ENCODE assay signal across 10 cellular contexts in the genomic region with DNA sequence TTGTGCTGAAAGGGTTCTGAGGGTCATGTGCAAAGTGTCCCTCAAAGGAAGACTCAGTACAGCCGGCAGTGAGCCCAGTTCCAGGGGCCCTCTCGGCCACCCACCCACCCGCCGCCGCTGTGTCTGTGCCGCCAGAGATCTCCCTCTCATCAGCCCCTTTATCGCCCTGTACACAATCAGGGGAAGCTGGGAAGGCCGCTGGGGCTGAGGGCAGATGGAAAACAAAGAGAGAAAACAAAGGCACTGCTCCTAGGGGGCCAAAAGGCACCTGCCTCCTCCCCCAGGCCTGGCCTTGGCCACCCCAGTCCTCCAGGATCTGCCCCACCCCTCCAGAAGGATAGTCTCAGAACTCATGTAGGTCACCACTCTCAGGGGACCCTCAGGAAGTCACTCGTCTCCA.
DNase-seq lines count a peak whose midpoint lies in the region; ATAC-seq and TF ChIP-seq lines count a peak whose summit lies in the region.
"Had no signal": no experiment of that assay in that cellular context is flagged by ENCODE, and none has a peak within 500 bp of the region (broad histone marks: within the 10 kb centered on the region; RNA-seq: fewer than 3 reads in every experiment).

No MANE protein-coding gene starts in this region.

- H3K27ac Mint-ChIP-seq in HFFc6 (peak overlapping the region; percentile 99), neural crest cell (ENCODE audit: unreplicated experiment) (peak overlapping the region; percentile 75)
- peak overlapping the region in 1 of 2 donors; percentile 86 for H3K27ac Mint-ChIP-seq in activated naive CD4-positive, alpha-beta T cell treated with anti-CD3 and anti-CD28 coated beads, Interleukin-2, amount 50 U/mL, for 72 hours

- H3K4me1 Mint-ChIP-seq in HFFc6 (ENCODE audit: low read depth) (peaks cover 78% of the 10 kb centered on the region), neural crest cell (peaks cover 78% of the 10 kb centered on the region)

- H3K36me3 Mint-ChIP-seq in HFFc6 (ENCODE audit: low read depth) (peaks cover 28% of the 10 kb centered on the region), neural crest cell (ENCODE audit: low read depth) (peaks cover 3% of the 10 kb centered on the region)
- H3K36me3 Mint-ChIP-seq in activated naive CD4-positive, alpha-beta T cell treated with anti-CD3 and anti-CD28 coated beads, Interleukin-2, amount 50 U/mL, for 72 hours: no peaks in the 10 kb centered on the region

- H3K4me3 Mint-ChIP-seq in HFFc6: no peak overlapping the region
- H3K4me3 Mint-ChIP-seq in neural crest cell: no peak overlapping the region

- H3K4me1 ChIP-seq in ACC112 (ENCODE audit: control insufficient read depth, insufficient read depth, low read length, unreplicated experiment): peaks cover 43% of the 10 kb centered on the region
- H3K4me1 ChIP-seq in effector memory CD4-positive, alpha-beta T cell (ENCODE audit: control insufficient read depth, insufficient read depth, low read length, poor library complexity, severe bottlenecking): peaks cover 33% of the 10 kb centered on the region
- H3K4me1 ChIP-seq in PC-3 (ENCODE audit: insufficient read depth, low read length): 0 out of 2 replicates have a peak, but pooled peaks cover 4% of the 10 kb centered on the region

- ATAC-seq in GM21529 (IDR thresholded peaks at IDR 0.05; ENCODE audit: unreplicated experiment) (no peak), PC-3 (no peak)
- ATAC-seq in activated naive CD4-positive, alpha-beta T cell treated with anti-CD3 and anti-CD28 coated beads, Interleukin-2, amount 50 U/mL, for 72 hours: no peak

- BruUV-seq in PC-3 (replicated peaks; lab: Mats Ljungman, UMichigan): no TSS peak

- H3K27ac ChIP-seq in ACC112 (ENCODE audit: low read depth, low read length): peak overlapping the region; percentile 18; the same call in 1 of the 2 replicates
- peak overlapping the region; percentile 45 for H3K27ac ChIP-seq in effector memory CD4-positive, alpha-beta T cell (ENCODE audit: insufficient read depth, low read length, poor library complexity, severe bottlenecking)
- no peak overlapping the region for H3K27ac ChIP-seq in PC-3 (ENCODE audit: low read length)

- DNase-seq in HFFc6 (no peak), neural crest cell (ENCODE audit: low read depth, low spot score) (no peak), PC-3 (no peak)
- DNase-seq in effector memory CD4-positive, alpha-beta T cell: no peak
- DNase-seq in stimulated activated CD4-positive, alpha-beta T cell treated with anti-CD3 and anti-CD28 coated beads, Interleukin-2, amount 100 ng/mL, for 48 hours: no peak
- DNase-seq in activated naive CD4-positive, alpha-beta T cell treated with anti-CD3 and anti-CD28 coated beads, Interleukin-2, amount 50 U/mL, for 72 hours (ENCODE audit: low spot score in 2 of 2): no peak
- DNase-seq: amygdala, NCI-H187 had no signal

- peaks cover 13% of the 10 kb centered on the region; the same call in 1 of the 2 replicates for H3K36me3 ChIP-seq in ACC112 (ENCODE audit: insufficient read depth, low read length)
- H3K36me3 ChIP-seq in effector memory CD4-positive, alpha-beta T cell (ENCODE audit: control insufficient read depth, insufficient read depth, low read length): no peaks in the 10 kb centered on the region
- peaks cover 11% of the 10 kb centered on the region; the same call in 1 of the 2 replicates for H3K36me3 ChIP-seq in PC-3 (ENCODE audit: low read depth, low read length)

- intact Hi-C loops in PC-3 (cut with micrococcal nuclease): no loop called here

- H3K27me3 Mint-ChIP-seq in HFFc6 (ENCODE audit: insufficient read depth): peaks cover 10% of the 10 kb centered on the region; the same call in 1 of the 2 replicates
- no peaks in the 10 kb centered on the region for H3K27me3 Mint-ChIP-seq in neural crest cell (ENCODE audit: low read depth)

- POLR2A ChIA-PET in PC-3 (lab: Charles Lee; ENCODE audit: unreplicated experiment): no interaction called here

- H2AFZ ChIP-seq in ACC112 (ENCODE audit: low read length, unreplicated experiment) (no peak overlapping the region), PC-3 (ENCODE audit: low read length) (no peak overlapping the region)

- no peaks in the 10 kb centered on the region for H4K20me1 ChIP-seq in PC-3 (ENCODE audit: low read length)

- TF ChIP-seq CTCF in HFFc6 (IDR thresholded peaks at IDR 0.05) (no peak), neural crest cell (conservative IDR thresholded peaks at IDR 0.05) (no peak), PC-3 (conservative IDR thresholded peaks at IDR 0.05; ENCODE audit: low read depth, low read length) (no peak)

- H3K4me3 ChIP-seq in ACC112 (ENCODE audit: low read depth, low read length): no peak overlapping the region
- H3K4me3 ChIP-seq in effector memory CD4-positive, alpha-beta T cell (ENCODE audit: insufficient read depth, low read depth, low read length, poor library complexity, severe bottlenecking): no peak overlapping the region
- no peak overlapping the region for H3K4me3 ChIP-seq in PC-3 (ENCODE audit: low read length)

- H3K9ac ChIP-seq in PC-3 (ENCODE audit: low read length): no peak overlapping the region

- CTCF ChIA-PET in PC-3 (lab: Charles Lee): no interaction called here

- H3K79me2 ChIP-seq in ACC112 (ENCODE audit: control insufficient read depth, insufficient read depth, low read length, unreplicated experiment) (peaks cover 20% of the 10 kb centered on the region), PC-3 (ENCODE audit: low read length) (no peaks in the 10 kb centered on the region)

- H3K9me3 Mint-ChIP-seq in HFFc6 (no peaks in the 10 kb centered on the region), neural crest cell (no peaks in the 10 kb centered on the region)
- H3K9me3 Mint-ChIP-seq in activated naive CD4-positive, alpha-beta T cell treated with anti-CD3 and anti-CD28 coated beads, Interleukin-2, amount 50 U/mL, for 72 hours: no peaks in the 10 kb centered on the region

- H3K4me2 ChIP-seq in PC-3 (ENCODE audit: low read length): no peak overlapping the region

- no peaks in the 10 kb centered on the region for H3F3A ChIP-seq in PC-3 (ENCODE audit: low read length, unreplicated experiment)

- no peaks in the 10 kb centered on the region for H3K9me3 ChIP-seq in effector memory CD4-positive, alpha-beta T cell (ENCODE audit: control insufficient read depth, low read length)
- H3K9me3 ChIP-seq in PC-3 (ENCODE audit: low read length): no peaks in the 10 kb centered on the region

- H3K9me2 ChIP-seq in PC-3 (replicated peaks; ENCODE audit: low read length): no peaks in the 10 kb centered on the region

- H3K27me3 ChIP-seq in ACC112 (ENCODE audit: insufficient read depth, low read length) (no peaks in the 10 kb centered on the region), PC-3 (ENCODE audit: low read length) (no peaks in the 10 kb centered on the region)
- H3K27me3 ChIP-seq in effector memory CD4-positive, alpha-beta T cell (replicated peaks; ENCODE audit: control insufficient read depth, insufficient read depth, low read length, poor library complexity, severe bottlenecking): no peaks in the 10 kb centered on the region
